8 cellular contexts compared by ENCODE assay signal in the genomic region with DNA sequence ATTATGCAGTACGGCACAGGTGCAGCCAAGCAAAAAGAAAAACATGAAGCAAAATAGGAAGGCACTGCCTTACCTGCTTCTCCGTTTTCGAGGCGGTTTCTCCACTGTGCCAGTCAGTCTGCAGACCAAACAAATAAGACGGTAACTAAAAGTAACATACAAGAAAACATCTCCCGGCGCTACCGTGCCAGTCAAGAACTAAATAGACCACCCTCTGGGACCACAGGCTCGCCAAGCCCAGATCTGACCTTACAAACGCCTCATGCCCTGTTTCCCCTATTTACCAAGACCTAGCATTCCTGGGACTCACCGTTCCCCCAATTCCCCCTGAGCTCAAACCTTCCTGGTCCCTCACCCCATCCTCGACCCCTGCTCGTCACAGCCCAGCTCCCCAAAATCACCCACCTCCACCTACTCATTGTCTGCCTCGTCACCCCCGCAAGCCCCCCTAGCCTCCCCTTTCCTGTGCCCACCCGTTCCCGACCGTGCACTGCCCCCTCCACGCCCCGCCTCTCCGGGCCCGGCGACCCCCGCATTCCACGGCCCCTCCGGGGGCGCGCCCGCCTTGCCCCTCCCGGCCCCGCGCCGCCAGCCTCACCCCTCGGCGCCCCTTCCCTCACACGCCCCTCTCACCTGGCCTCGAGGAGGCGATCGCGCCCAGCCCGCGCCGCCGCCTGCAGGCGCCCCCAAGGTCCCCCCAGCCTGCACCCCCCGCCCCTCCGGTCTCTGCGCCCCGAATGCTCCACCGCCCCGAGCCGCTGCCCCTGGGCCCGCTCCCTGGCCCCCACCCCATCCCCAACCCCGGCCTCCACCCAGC. TPM values are rescaled to one million over a fixed set of nuclear protein-coding genes. Genes with fewer than 3 reads are reported as not detected.
DNase-seq lines count a peak whose midpoint lies in the region; ATAC-seq, FAIRE-seq and TF ChIP-seq lines count a peak whose summit lies in the region.

No MANE protein-coding gene starts in this region.

- H3K9me3 ChIP-seq in SU-DHL-6 (ENCODE audit: insufficient read depth, low read length), result no peaks in the 10 kb centered on the region

- no peak for FAIRE-seq in GM12892 (lab: Jason Lieb, UNC)

- no peaks in the 10 kb centered on the region for H3K9me2 ChIP-seq in SU-DHL-6 (replicated peaks; ENCODE audit: insufficient read depth, low read length)

- H3K27me3 ChIP-seq in SU-DHL-6 (ENCODE audit: low read length), result no peaks in the 10 kb centered on the region
- H3K27me3 ChIP-seq in dorsolateral prefrontal cortex, result no peaks in the 10 kb centered on the region

- no peaks in the 10 kb centered on the region for H3K36me3 Mint-ChIP-seq in natural killer cell

- no peaks in the 10 kb centered on the region for H3K79me2 ChIP-seq in SU-DHL-6 (ENCODE audit: insufficient read depth, low read length)

- intact Hi-C loops in dorsolateral prefrontal cortex (cut with DNase I) (loop anchor here (2.0 to 5.0 kb wide), 6 partner anchors 45 to 370 kb away; a partner anchor contains a TSS), natural killer cell (cut with micrococcal nuclease) (loop anchor here (1.0 to 10.0 kb wide), 5 partner anchors 16 to 371 kb away; a partner anchor contains a TSS)

- H3K9me3 Mint-ChIP-seq in natural killer cell, result no peaks in the 10 kb centered on the region

- peaks cover 33% of the 10 kb centered on the region for H3F3A ChIP-seq in SU-DHL-6 (ENCODE audit: insufficient read depth)

- H3K27me3 Mint-ChIP-seq in natural killer cell (ENCODE audit: low read depth in 2 of 2), result no peaks in the 10 kb centered on the region

- no peak; the same call in 1 of the 2 replicates for TF ChIP-seq POLR2A in GM12892 (IDR thresholded peaks at IDR 0.05; ENCODE audit: low read depth, low read length)

- peak overlapping the region; percentile 72 for H3K9ac ChIP-seq in SU-DHL-6 (ENCODE audit: low read length)

- TF ChIP-seq CTCF in GM10266 (IDR thresholded peaks at IDR 0.05; ENCODE audit: control insufficient read depth, insufficient read depth, low read depth, missing control alignments) (peak; percentile 3), SU-DHL-6 (IDR thresholded peaks at IDR 0.05; ENCODE audit: insufficient read depth, low read length, poor library complexity, severe bottlenecking) (no peak), dorsolateral prefrontal cortex (IDR thresholded peaks at IDR 0.05 in 54 of 56, conservative IDR thresholded peaks at IDR 0.05 in 2 of 56; ENCODE audit: low read depth in 1 of 56, partially characterized antibody in 56 of 56) (no peak), natural killer cell (IDR thresholded peaks at IDR 0.05) (no peak)

- H3K4me3 Mint-ChIP-seq in natural killer cell, result peak overlapping the region; percentile 98

- peak; percentile 18 for DNase-seq in GM10266 (ENCODE audit: extremely low spot score)
- DNase-seq in dorsolateral prefrontal cortex, result peak in 3 of 10 donors; percentile 6 to 46 (median 24)
- peak; percentile 17 for DNase-seq in natural killer cell
- DNase-seq in NCI-H128 (lab: John Stamatoyannopoulos, UW; ENCODE audit: unreplicated experiment), result no peak
- DNase-seq in GM12892 (ENCODE audit: insufficient read length), result no peak
- DNase-seq in SKM-1 (lab: John Stamatoyannopoulos, UW; ENCODE audit: unreplicated experiment), result no peak

- no peaks in the 10 kb centered on the region for H4K20me1 ChIP-seq in SU-DHL-6 (ENCODE audit: low read depth, low read length)

- peak overlapping the region; percentile 82 to 91 for H3K27ac Mint-ChIP-seq in natural killer cell

- peak; percentile 34 for ATAC-seq in HG02588 (IDR thresholded peaks at IDR 0.05; ENCODE audit: unreplicated experiment)
- peak in 2 of 3 donors; percentile 2 to 14 for ATAC-seq in natural killer cell

- peak overlapping the region; percentile 79 for H3K4me3 ChIP-seq in SU-DHL-6 (ENCODE audit: insufficient read depth, low read length, poor library complexity, severe bottlenecking)
- H3K4me3 ChIP-seq in dorsolateral prefrontal cortex, result peak overlapping the region; percentile 33 to 80 (median 68)

- peaks cover 21 to 23% of the 10 kb centered on the region in 2 donors for H3K4me1 Mint-ChIP-seq in natural killer cell

- 0 out of 2 replicates have a peak, but pooled peaks cover 2% of the 10 kb centered on the region for H3K36me3 ChIP-seq in SU-DHL-6 (ENCODE audit: low read length)

- H2AFZ ChIP-seq in SU-DHL-6 (ENCODE audit: low read depth, low read length, severe bottlenecking), result peak overlapping the region; percentile 58

- H3K27ac ChIP-seq in SU-DHL-6 (ENCODE audit: low read depth, low read length) (peak overlapping the region; percentile 46), dorsolateral prefrontal cortex (peak overlapping the region in 42 of 59 donors; percentile 8 to 84 (median 62))

- peak overlapping the region; percentile 79 for H3K4me2 ChIP-seq in SU-DHL-6 (ENCODE audit: low read depth, low read length, poor library complexity, severe bottlenecking)

RNA-seq across cellular contexts. Expression of a gene that starts 0.6 kb away (rescaled TPM):
- total RNA-seq in dorsolateral prefrontal cortex (10 to 100 TPM; 19.8 to 73.6 (median 49.9) TPM), natural killer cell (10 to 100 TPM in 2 of 3 donors, 1 to 10 TPM in 1; 8.5 to 13.0 (median 10.7) TPM)
- polyA plus RNA-seq in GM12892 (2012; ENCODE audit: missing spikeins), result 5.2 TPM

RNA-seq across cellular contexts. Expression of a gene that starts 46.8 kb away (rescaled TPM):
- total RNA-seq in dorsolateral prefrontal cortex (10 to 100 TPM; 30.0 to 59.2 (median 44.9) TPM), natural killer cell (10 to 100 TPM; 31.1 to 37.4 (median 34.8) TPM)
- polyA plus RNA-seq in GM12892 (2012; ENCODE audit: missing spikeins), result 28.1 TPM

RNA-seq across cellular contexts. Expression of a gene that starts 57.6 kb away (rescaled TPM):
- total RNA-seq in dorsolateral prefrontal cortex (10 to 100 TPM; 15.3 to 31.2 (median 21.3) TPM), natural killer cell (10 to 100 TPM; 10.6 to 13.1 (median 11.8) TPM)
- polyA plus RNA-seq in GM12892 (2012; ENCODE audit: missing spikeins), result 45.6 TPM

Comparison
In these comparisons a context has a peak if more than half of its experiments do, and no peak if none do; other contexts are left out.
1. DNase-seq: peak in GM10266 (single experiment) and natural killer cell (single experiment); none in NCI-H128 (single experiment), GM12892 (single experiment) and SKM-1 (single experiment).